Comparison of ENCODE assay signal across 14 cellular contexts in the genomic region with DNA sequence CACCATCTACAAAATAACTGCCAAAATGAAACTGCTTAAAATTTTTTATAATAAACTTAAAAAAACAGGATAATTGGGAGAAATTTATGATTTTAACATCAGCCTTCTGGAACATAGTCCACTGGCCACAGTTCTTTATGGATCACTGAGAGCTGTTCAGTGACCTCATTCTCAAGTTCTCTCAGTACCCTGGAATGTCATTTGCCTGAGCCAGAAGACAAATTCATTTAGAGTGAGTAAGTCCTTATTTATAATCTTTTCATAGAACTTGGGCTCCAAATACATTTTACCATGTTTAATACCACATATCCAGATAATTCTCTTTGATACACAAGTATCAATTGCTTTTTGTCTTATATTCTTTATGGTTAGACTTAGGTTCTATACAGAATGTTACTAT.
DNase-seq lines count a peak whose midpoint lies in the region; ATAC-seq, FAIRE-seq and TF ChIP-seq lines count a peak whose summit lies in the region.
"Had no signal": no experiment of that assay in that cellular context is flagged by ENCODE, and none has a peak within 500 bp of the region (broad histone marks: within the 10 kb centered on the region; RNA-seq: fewer than 3 reads in every experiment).

No MANE protein-coding gene starts in this region.

- H3K36me3 ChIP-seq in bronchial epithelial cell (ENCODE audit: control insufficient read depth, insufficient read depth, low read length) (no peaks in the 10 kb centered on the region), thyroid gland (no peaks in the 10 kb centered on the region)

- H3K4me3 ChIP-seq in bronchial epithelial cell (ENCODE audit: low read depth, low read length) (no peak overlapping the region), thyroid gland (replicated peaks in 1 of 3) (no peak overlapping the region)
- H3K4me3 ChIP-seq: upper lobe of right lung had no signal

- peak; percentile 50 for DNase-seq in HS-27A (ENCODE audit: low read depth)
- DNase-seq in bronchial epithelial cell (ENCODE audit: low read depth), result peak; percentile 73
- DNase-seq in hepatic stellate cell (ENCODE audit: low spot score), result peak; percentile 49
- no peak for DNase-seq in thyroid gland
- DNase-seq in stimulated activated naive CD8-positive, alpha-beta T cell treated with anti-CD3 and anti-CD28 coated beads, Interleukin-15, Interleukin-2, amounts not matched to agents 100 U/mL and 50 U/mL, for 24 hours, result no peak
- DNase-seq: activated CD4-positive, alpha-beta T cell treated with anti-CD3 and anti-CD28 coated beads, Interleukin-2, amount 10 ng/mL, durations not matched to agents 24 days and 14 days; DND-41; NCI-H1417; stimulated activated CD4-positive, alpha-beta T cell treated with anti-CD3 and anti-CD28 coated beads, Interleukin-4, amount 100 ng/mL, for 24 hours; upper lobe of right lung had no signal

- peak overlapping the region in 2 of 3 donors; percentile 23 to 52 for H3K27ac ChIP-seq in thyroid gland
- H3K27ac ChIP-seq: upper lobe of right lung had no signal

- FAIRE-seq in bronchial epithelial cell (lab: Jason Lieb, UNC), result no peak

- no peak for TF ChIP-seq POLR2A in thyroid gland (IDR thresholded peaks at IDR 0.05)

- intact Hi-C loops in thyroid gland (cut with DNase I), result no loop called here

- no peak for ATAC-seq in GM21423 (IDR thresholded peaks at IDR 0.05; ENCODE audit: unreplicated experiment)
- no peak for ATAC-seq in HG03097 (IDR thresholded peaks at IDR 0.05; ENCODE audit: low FRiP score, unreplicated experiment)
- no peak for ATAC-seq in GM21526 (IDR thresholded peaks at IDR 0.05; ENCODE audit: low FRiP score, unreplicated experiment)
- ATAC-seq in stimulated activated naive CD8-positive, alpha-beta T cell treated with anti-CD3 and anti-CD28 coated beads, Interleukin-15, Interleukin-2, amounts not matched to agents 100 U/mL and 50 U/mL, for 24 hours, result no peak
- ATAC-seq: Panc1, upper lobe of right lung had no signal

- peaks cover 0 to 3% of the 10 kb centered on the region in 2 donors for H3K4me1 ChIP-seq in thyroid gland
- H3K4me1 ChIP-seq: upper lobe of right lung had no signal

- H3K9me3 ChIP-seq in thyroid gland, result no peaks in the 10 kb centered on the region
- H3K9me3 ChIP-seq: upper lobe of right lung had no signal

- H3K27me3 ChIP-seq in bronchial epithelial cell (ENCODE audit: control insufficient read depth, insufficient read depth, low read length) (no peaks in the 10 kb centered on the region), thyroid gland (no peaks in the 10 kb centered on the region)
- H3K27me3 ChIP-seq: upper lobe of right lung had no signal

- TF ChIP-seq CTCF in bronchial epithelial cell (IDR thresholded peaks at IDR 0.05; ENCODE audit: insufficient read depth, low read length, severe bottlenecking), result no peak
- no peak for TF ChIP-seq CTCF in thyroid gland (IDR thresholded peaks at IDR 0.05)

Comparison
In these comparisons a context has a peak if more than half of its experiments do, and no peak if none do; other contexts are left out.
1. DNase-seq: peak in HS-27A (single experiment), bronchial epithelial cell (single experiment) and hepatic stellate cell (single experiment); none in thyroid gland (0 of 2) and stimulated activated naive CD8-positive, alpha-beta T cell treated with anti-CD3 and anti-CD28 coated beads, Interleukin-15, Interleukin-2, amounts not matched to agents 100 U/mL and 50 U/mL, for 24 hours (single experiment).